ENCODE assay signal across 17 cellular contexts in genomic region chr7:80373431-80374032, GRCh38.
A peak's percentile ranks its signal among the peaks of the same experiment; 100 is the strongest.
DNase-seq lines count a peak whose midpoint lies in the region; ATAC-seq and TF ChIP-seq lines count a peak whose summit lies in the region.
"Had no signal": no experiment of that assay in that cellular context is flagged by ENCODE, and none has a peak within 500 bp of the region (broad histone marks: within the 10 kb centered on the region; RNA-seq: fewer than 3 reads in every experiment).

No MANE protein-coding gene starts in this region.

- H3K27me3 Mint-ChIP-seq in Caco-2 (ENCODE audit: insufficient read depth, unreplicated experiment) = no peaks in the 10 kb centered on the region
- H3K27me3 Mint-ChIP-seq: CD4-positive, alpha-beta memory T cell had no signal

- TF ChIP-seq CTCF in tibial artery (IDR thresholded peaks at IDR 0.05) (no peak), Caco-2 (IDR thresholded peaks at IDR 0.05; ENCODE audit: insufficient read depth in 1 of 2, low read depth in 1 of 2, low read length in 1 of 2, severe bottlenecking in 1 of 2, unreplicated experiment in 1 of 2) (no peak)

- H3K36me3 Mint-ChIP-seq in Caco-2 (ENCODE audit: insufficient read depth, unreplicated experiment) = no peaks in the 10 kb centered on the region
- H3K36me3 Mint-ChIP-seq: CD4-positive, alpha-beta memory T cell had no signal

- CTCF ChIA-PET in Caco-2 (lab: Charles Lee) = no interaction called here

- no TSS peak for BruUV-seq in Caco-2 (replicated peaks; lab: Mats Ljungman, UMichigan)

- DNase-seq in NCI-H2081 (lab: John Stamatoyannopoulos, UW) (peak; percentile 11 to 30), NCI-H2081 treated with DMSO at 0.1 percent for 48 hours (lab: John Stamatoyannopoulos, UW) (no peak), NCI-H2227 treated with DMSO at 0.1 percent for 48 hours (lab: John Stamatoyannopoulos, UW) (peak; percentile 65), left lobe of liver (ENCODE audit: low spot score) (no peak), tibial artery (no peak), Caco-2 (no peak)
- DNase-seq: CD4-positive, alpha-beta memory T cell; GDM1; Karpas-422; NCI-H1694 treated with DMSO at 0.1 percent for 48 hours; NCI-H345; NCI-H524 treated with DMSO at 0.1 percent for 48 hours; Right ventricle myocardium superior had no signal

- H3K27me3 ChIP-seq in tibial artery (no peaks in the 10 kb centered on the region), Caco-2 (replicated peaks; ENCODE audit: control insufficient read depth, insufficient read depth, low read length) (no peaks in the 10 kb centered on the region)
- H3K27me3 ChIP-seq: BLaER1 treated with 17β-estradiol and CSF1 and Interleukin-3, amounts not matched to agents 10 nM and 100 nM had no signal

- H3K9me3 ChIP-seq in tibial artery (no peaks in the 10 kb centered on the region), Caco-2 (no peaks in the 10 kb centered on the region)

- H3K4me1 ChIP-seq in tibial artery (peaks cover 0 to 39% (median 0%) of the 10 kb centered on the region in 4 donors), Caco-2 (peaks cover 11% of the 10 kb centered on the region; the same call in 1 of the 2 replicates)
- H3K4me1 ChIP-seq: BLaER1 treated with 17β-estradiol and CSF1 and Interleukin-3, amounts not matched to agents 10 nM and 100 nM had no signal

- H3K36me3 ChIP-seq in tibial artery = no peaks in the 10 kb centered on the region
- no peaks in the 10 kb centered on the region for H3K36me3 ChIP-seq in Caco-2 (ENCODE audit: control insufficient read depth, insufficient read depth, low read length)
- H3K36me3 ChIP-seq: BLaER1 treated with 17β-estradiol and CSF1 and Interleukin-3, amounts not matched to agents 10 nM and 100 nM had no signal

- ATAC-seq in left lobe of liver (peak; percentile 68), HG03520 (IDR thresholded peaks at IDR 0.05; ENCODE audit: unreplicated experiment) (no peak), GM21515 (IDR thresholded peaks at IDR 0.05; ENCODE audit: unreplicated experiment) (no peak)

- POLR2A ChIA-PET in Caco-2 (lab: Charles Lee) = no interaction called here

- intact Hi-C loops in tibial artery (cut with DNase I; ENCODE audit: low total_unique reads) = no loop called here
- intact Hi-C loops in Caco-2 (cut with micrococcal nuclease; ENCODE audit: unreplicated experiment) = no loop called here

- no peak overlapping the region for H3K4me3 ChIP-seq in tibial artery
- H3K4me3 ChIP-seq in Caco-2 (ENCODE audit: low read depth, low read length) = no peak overlapping the region
- H3K4me3 ChIP-seq: BLaER1 treated with 17β-estradiol and CSF1 and Interleukin-3, amounts not matched to agents 10 nM and 100 nM had no signal

- H3K9me3 Mint-ChIP-seq in Caco-2 (ENCODE audit: unreplicated experiment) = no peaks in the 10 kb centered on the region

- peaks cover 19% of the 10 kb centered on the region for H3K4me1 Mint-ChIP-seq in Caco-2 (ENCODE audit: low read depth, unreplicated experiment)
- H3K4me1 Mint-ChIP-seq: CD4-positive, alpha-beta memory T cell had no signal

- H3K27ac ChIP-seq in tibial artery = peak overlapping the region; percentile 13 to 60
- H3K27ac ChIP-seq: 22Rv1; BLaER1 treated with 17β-estradiol and CSF1 and Interleukin-3, amounts not matched to agents 10 nM and 100 nM had no signal

- H3K27ac Mint-ChIP-seq in Caco-2 (ENCODE audit: unreplicated experiment) = no peak overlapping the region
- H3K27ac Mint-ChIP-seq: CD4-positive, alpha-beta memory T cell had no signal

- H3K4me3 Mint-ChIP-seq in Caco-2 (ENCODE audit: unreplicated experiment) = no peak overlapping the region
- H3K4me3 Mint-ChIP-seq: CD4-positive, alpha-beta memory T cell had no signal

Comparison
In these comparisons a context has a peak if more than half of its experiments do, and no peak if none do; other contexts are left out.
1. DNase-seq: peak in NCI-H2081 (2 of 2) and NCI-H2227 treated with DMSO at 0.1 percent for 48 hours (single experiment); none in NCI-H2081 treated with DMSO at 0.1 percent for 48 hours (single experiment), left lobe of liver (single experiment), tibial artery (0 of 2) and Caco-2 (0 of 2).